In the genomic region with DNA sequence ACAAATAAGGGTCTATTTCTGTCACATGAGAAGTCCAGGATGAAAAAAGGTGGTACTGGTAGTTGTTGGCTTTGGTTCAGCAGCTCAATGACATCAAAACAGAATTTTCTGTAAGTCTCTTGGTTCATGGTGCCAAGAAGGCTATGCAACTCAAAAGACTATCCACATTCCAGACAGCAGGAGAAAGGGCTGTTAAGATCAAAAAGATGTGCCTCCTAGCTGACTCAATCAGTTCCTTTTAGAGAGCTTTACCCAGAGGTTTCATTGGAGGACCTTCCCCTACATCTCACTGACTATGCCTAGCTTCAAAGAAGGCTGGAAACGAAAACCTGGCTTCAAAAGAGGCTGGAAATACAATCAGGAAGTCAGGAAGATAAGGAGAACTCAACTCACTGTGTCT, we compare ENCODE assay signal across 1 cellular context.
TF ChIP-seq lines count a peak whose summit lies in the region.

No MANE protein-coding gene starts in this region.

TF ChIP-seq in IMR-90, 13 proteins besides CTCF, POLR2A, EP300 and RAD21 (continued from another document):
- TF ChIP-seq MAZ (IDR thresholded peaks at IDR 0.05; ENCODE audit: borderline replicate concordance, low read depth, low read length): no peak
- TF ChIP-seq FOS (IDR thresholded peaks at IDR 0.05; ENCODE audit: low read depth, low read length): no peak
